ENCODE assay signal across 38 cellular contexts in the genomic region with DNA sequence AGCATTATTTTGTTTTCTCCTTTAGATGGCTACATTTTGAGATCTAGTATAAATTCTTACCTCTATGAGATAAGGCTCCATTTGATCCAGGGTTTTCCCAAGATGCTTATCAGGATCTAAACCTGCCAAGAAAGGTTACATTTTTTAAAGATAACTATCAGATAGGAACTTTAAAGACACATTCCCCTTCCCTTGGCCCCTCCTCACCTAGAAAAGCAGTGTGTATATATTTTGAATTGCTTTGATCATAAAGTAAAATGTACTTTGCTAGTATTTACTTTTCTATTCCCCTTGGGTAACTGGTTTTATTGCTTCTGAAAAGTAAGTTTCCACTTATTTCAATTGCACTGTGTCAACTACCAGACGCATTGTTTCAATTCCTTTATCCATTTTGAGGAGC.
"Had no signal": no experiment of that assay in that cellular context is flagged by ENCODE, and none has a peak within 500 bp of the region (broad histone marks: within the 10 kb centered on the region; RNA-seq: fewer than 3 reads in every experiment).

No MANE protein-coding gene starts in this region.

- H3K4me3 ChIP-seq: adrenal gland, ascending aorta, body of pancreas, breast epithelium, cardiac muscle cell had no signal

- H3K4me1 ChIP-seq: adrenal gland, ascending aorta, body of pancreas, breast epithelium had no signal

- H3K27ac Mint-ChIP-seq: activated naive CD4-positive, alpha-beta T cell treated with anti-CD3 and anti-CD28 coated beads for 36 hours; activated naive CD4-positive, alpha-beta T cell treated with anti-CD3 and anti-CD28 coated beads, Interleukin-2, amount 10 ng/mL, durations not matched to agents 7 days and 5 days; activated naive CD4-positive, alpha-beta T cell treated with anti-CD3 and anti-CD28 coated beads, Interleukin-2, amount 50 U/mL, for 24 hours; activated naive CD4-positive, alpha-beta T cell treated with anti-CD3 and anti-CD28 coated beads, Interleukin-2, amount 50 U/mL, for 72 hours; activated naive CD8-positive, alpha-beta T cell; activated naive CD8-positive, alpha-beta T cell treated with anti-CD3 and anti-CD28 coated beads for 36 hours; activated naive CD8-positive, alpha-beta T cell treated with anti-CD3 and anti-CD28 coated beads, Interleukin-2, amount 10 ng/mL, durations not matched to agents 7 days and 5 days; activated naive CD8-positive, alpha-beta T cell treated with anti-CD3 and anti-CD28 coated beads, Interleukin-2, amount 50 U/mL, for 24 hours; activated T-cell treated with anti-CD3 and anti-CD28 coated beads, Interleukin-2, amount 50 U/mL, for 24 hours; activated T-cell treated with anti-CD3 and anti-CD28 coated beads, Interleukin-2, amount 50 U/mL, for 72 hours; activated T-helper 1 cell treated with anti-CD3 and anti-CD28 coated beads, Interleukin-12 subunit alpha, Interleukin-12 subunit beta, Interleukin-2, Interleukin-4 antibody, amounts not matched to agents 30 ng/mL and 10 ng/mL and 1 ng/mL, durations not matched to agents 14 hours and 24 hours and 36 hours; activated T-helper 17 cell treated with anti-CD3 and anti-CD28 coated beads, Interleukin-2, amount 50 U/mL, for 72 hours; activated T-helper 2 cell treated with anti-CD3 and anti-CD28 coated beads, Interferon-gamma antibody, Interleukin-2, Interleukin-4, amounts not matched to agents 10 μg/mL and 5 μg/mL and 100 μg/mL, durations not matched to agents 14 hours and 24 hours and 36 hours; brain had no signal

- H3K27me3 Mint-ChIP-seq: activated naive CD4-positive, alpha-beta T cell treated with anti-CD3 and anti-CD28 coated beads, Interleukin-2, amount 10 ng/mL, durations not matched to agents 7 days and 5 days; activated naive CD4-positive, alpha-beta T cell treated with anti-CD3 and anti-CD28 coated beads, Interleukin-2, amount 50 U/mL, for 24 hours; activated naive CD8-positive, alpha-beta T cell; activated naive CD8-positive, alpha-beta T cell treated with anti-CD3 and anti-CD28 coated beads for 36 hours; activated naive CD8-positive, alpha-beta T cell treated with anti-CD3 and anti-CD28 coated beads, Interleukin-2, amount 10 ng/mL, durations not matched to agents 7 days and 5 days; activated naive CD8-positive, alpha-beta T cell treated with anti-CD3 and anti-CD28 coated beads, Interleukin-2, amount 50 U/mL, for 24 hours; activated T-cell treated with anti-CD3 and anti-CD28 coated beads, Interleukin-2, amount 50 U/mL, for 24 hours; activated T-helper 17 cell treated with anti-CD3 and anti-CD28 coated beads, Interleukin-2, amount 50 U/mL, for 72 hours; brain; central memory CD8-positive, alpha-beta T cell had no signal

- H3K36me3 ChIP-seq: adrenal gland, brain microvascular endothelial cell, breast epithelium, cardiac muscle cell had no signal

- H3K27me3 ChIP-seq: adrenal gland, ascending aorta, body of pancreas, brain microvascular endothelial cell, breast epithelium, cardiac muscle cell had no signal

- DNase-seq: activated effector memory CD4-positive, alpha-beta T cell treated with anti-CD3 and anti-CD28 coated beads, Interleukin-2, amount 50 U/mL, for 16 hours; activated effector memory CD4-positive, alpha-beta T cell treated with Interleukin-2 at 50 U/mL for 16 hours; activated gamma-delta T cell; activated gamma-delta T cell treated with Interleukin-2 at 50 U/mL for 16 hours; activated naive CD4-positive, alpha-beta T cell; activated naive CD4-positive, alpha-beta T cell treated with anti-CD3 and anti-CD28 coated beads for 36 hours; activated naive CD4-positive, alpha-beta T cell treated with anti-CD3 and anti-CD28 coated beads, Interleukin-2, amount 10 ng/mL, durations not matched to agents 7 days and 5 days; activated naive CD4-positive, alpha-beta T cell treated with anti-CD3 and anti-CD28 coated beads, Interleukin-2, amount 50 U/mL, for 16 hours; activated naive CD4-positive, alpha-beta T cell treated with Interleukin-2 at 50 U/mL for 16 hours; activated naive CD8-positive, alpha-beta T cell treated with anti-CD3 and anti-CD28 coated beads for 36 hours; activated naive CD8-positive, alpha-beta T cell treated with anti-CD3 and anti-CD28 coated beads, Interleukin-2, amount 10 ng/mL, durations not matched to agents 7 days and 5 days; activated naive CD8-positive, alpha-beta T cell treated with anti-CD3 and anti-CD28 coated beads, Interleukin-2, amount 50 U/mL, for 24 hours; activated T-cell treated with anti-CD3 and anti-CD28 coated beads, Interleukin-2, amount 50 U/mL, for 1 hour; activated T-cell treated with anti-CD3 and anti-CD28 coated beads, Interleukin-2, amount 50 U/mL, for 24 hours; activated T-cell treated with anti-CD3 and anti-CD28 coated beads, Interleukin-2, amount 50 U/mL, for 4 hours; activated T-cell treated with anti-CD3 and anti-CD28 coated beads, Interleukin-2, amount 50 U/mL, for 48 hours; activated T-cell treated with anti-CD3 and anti-CD28 coated beads, Interleukin-2, amount 50 U/mL, for 72 hours; adrenal gland; amniotic stem cell; amygdala; anterior cingulate cortex; aorta; body of pancreas; brain microvascular endothelial cell; caudate nucleus; central memory CD4-positive, alpha-beta T cell; cerebellar nuclear complex had no signal

- H3K4me3 Mint-ChIP-seq: activated naive CD4-positive, alpha-beta T cell treated with anti-CD3 and anti-CD28 coated beads for 36 hours; activated naive CD4-positive, alpha-beta T cell treated with anti-CD3 and anti-CD28 coated beads, Interleukin-2, amount 10 ng/mL, durations not matched to agents 7 days and 5 days; activated naive CD4-positive, alpha-beta T cell treated with anti-CD3 and anti-CD28 coated beads, Interleukin-2, amount 50 U/mL, for 24 hours; activated naive CD8-positive, alpha-beta T cell; activated naive CD8-positive, alpha-beta T cell treated with anti-CD3 and anti-CD28 coated beads for 36 hours; activated naive CD8-positive, alpha-beta T cell treated with anti-CD3 and anti-CD28 coated beads, Interleukin-2, amount 10 ng/mL, durations not matched to agents 7 days and 5 days; activated naive CD8-positive, alpha-beta T cell treated with anti-CD3 and anti-CD28 coated beads, Interleukin-2, amount 50 U/mL, for 24 hours; activated T-cell treated with anti-CD3 and anti-CD28 coated beads, Interleukin-2, amount 50 U/mL, for 24 hours; activated T-cell treated with anti-CD3 and anti-CD28 coated beads, Interleukin-2, amount 50 U/mL, for 4 hours; activated T-cell treated with anti-CD3 and anti-CD28 coated beads, Interleukin-2, amount 50 U/mL, for 72 hours; activated T-helper 1 cell treated with anti-CD3 and anti-CD28 coated beads, Interleukin-12 subunit alpha, Interleukin-12 subunit beta, Interleukin-2, Interleukin-4 antibody, amounts not matched to agents 30 ng/mL and 10 ng/mL and 1 ng/mL, durations not matched to agents 14 hours and 24 hours and 36 hours; activated T-helper 17 cell treated with anti-CD3 and anti-CD28 coated beads, Interleukin-2, amount 50 U/mL, for 72 hours; brain; central memory CD8-positive, alpha-beta T cell had no signal

- ATAC-seq: activated naive CD4-positive, alpha-beta T cell treated with anti-CD3 and anti-CD28 coated beads, Interleukin-2, amount 50 U/mL, for 72 hours; activated naive CD8-positive, alpha-beta T cell treated with anti-CD3 and anti-CD28 coated beads, Interleukin-2, amount 50 U/mL, for 24 hours; activated T-cell treated with anti-CD3 and anti-CD28 coated beads, Interleukin-2, amount 50 U/mL, for 4 hours; activated T-cell treated with anti-CD3 and anti-CD28 coated beads, Interleukin-2, amount 50 U/mL, for 72 hours; activated T-helper 17 cell treated with anti-CD3 and anti-CD28 coated beads, Interleukin-2, amount 50 U/mL, for 72 hours; body of pancreas had no signal

- H3K36me3 Mint-ChIP-seq: activated naive CD4-positive, alpha-beta T cell treated with anti-CD3 and anti-CD28 coated beads, Interleukin-2, amount 10 ng/mL, durations not matched to agents 7 days and 5 days; activated naive CD4-positive, alpha-beta T cell treated with anti-CD3 and anti-CD28 coated beads, Interleukin-2, amount 50 U/mL, for 72 hours; activated naive CD8-positive, alpha-beta T cell treated with anti-CD3 and anti-CD28 coated beads, Interleukin-2, amount 10 ng/mL, durations not matched to agents 7 days and 5 days; brain had no signal

- H3K27ac ChIP-seq: adrenal gland, ascending aorta, body of pancreas, brain microvascular endothelial cell, breast epithelium, cardiac muscle cell had no signal

- H3K4me1 Mint-ChIP-seq: activated naive CD4-positive, alpha-beta T cell treated with anti-CD3 and anti-CD28 coated beads, Interleukin-2, amount 10 ng/mL, durations not matched to agents 7 days and 5 days; activated naive CD4-positive, alpha-beta T cell treated with anti-CD3 and anti-CD28 coated beads, Interleukin-2, amount 50 U/mL, for 24 hours; activated naive CD8-positive, alpha-beta T cell treated with anti-CD3 and anti-CD28 coated beads for 36 hours; activated naive CD8-positive, alpha-beta T cell treated with anti-CD3 and anti-CD28 coated beads, Interleukin-2, amount 10 ng/mL, durations not matched to agents 7 days and 5 days; activated naive CD8-positive, alpha-beta T cell treated with anti-CD3 and anti-CD28 coated beads, Interleukin-2, amount 50 U/mL, for 24 hours; activated T-helper 17 cell treated with anti-CD3 and anti-CD28 coated beads, Interleukin-2, amount 50 U/mL, for 72 hours; brain; central memory CD8-positive, alpha-beta T cell had no signal

- H3K9me3 ChIP-seq: ascending aorta, body of pancreas, breast epithelium had no signal

- H3K9me3 Mint-ChIP-seq: activated naive CD4-positive, alpha-beta T cell treated with anti-CD3 and anti-CD28 coated beads for 36 hours; activated naive CD4-positive, alpha-beta T cell treated with anti-CD3 and anti-CD28 coated beads, Interleukin-2, amount 10 ng/mL, durations not matched to agents 7 days and 5 days; activated naive CD4-positive, alpha-beta T cell treated with anti-CD3 and anti-CD28 coated beads, Interleukin-2, amount 50 U/mL, for 24 hours; activated naive CD4-positive, alpha-beta T cell treated with anti-CD3 and anti-CD28 coated beads, Interleukin-2, amount 50 U/mL, for 72 hours; activated naive CD8-positive, alpha-beta T cell treated with anti-CD3 and anti-CD28 coated beads for 36 hours; activated naive CD8-positive, alpha-beta T cell treated with anti-CD3 and anti-CD28 coated beads, Interleukin-2, amount 10 ng/mL, durations not matched to agents 7 days and 5 days; activated naive CD8-positive, alpha-beta T cell treated with anti-CD3 and anti-CD28 coated beads, Interleukin-2, amount 50 U/mL, for 24 hours; activated T-cell treated with anti-CD3 and anti-CD28 coated beads, Interleukin-2, amount 50 U/mL, for 24 hours; activated T-helper 1 cell treated with anti-CD3 and anti-CD28 coated beads, Interleukin-12 subunit alpha, Interleukin-12 subunit beta, Interleukin-2, Interleukin-4 antibody, amounts not matched to agents 30 ng/mL and 10 ng/mL and 1 ng/mL, durations not matched to agents 14 hours and 24 hours and 36 hours; activated T-helper 17 cell treated with anti-CD3 and anti-CD28 coated beads, Interleukin-2, amount 50 U/mL, for 72 hours; activated T-helper 2 cell treated with anti-CD3 and anti-CD28 coated beads, Interferon-gamma antibody, Interleukin-2, Interleukin-4, amounts not matched to agents 10 μg/mL and 5 μg/mL and 100 μg/mL, durations not matched to agents 14 hours and 24 hours and 36 hours; brain; central memory CD8-positive, alpha-beta T cell had no signal
